Comparison of ENCODE assay signal across 7 cellular contexts in genomic region chr15:93232840-93233239, GRCh38.
"Had no signal": no experiment of that assay in that cellular context is flagged by ENCODE, and none has a peak within 500 bp of the region (broad histone marks: within the 10 kb centered on the region; RNA-seq: fewer than 3 reads in every experiment).

No MANE protein-coding gene starts in this region.

- H3K4me2 ChIP-seq: KMS-11 had no signal

- DNase-seq: GM23248, GOT3, H9, HCEC 1CT, IMR-90, KBM-7 had no signal

- H3K27ac Mint-ChIP-seq: H9 had no signal

- H3K9ac ChIP-seq: GM23248, KMS-11 had no signal

- H3K27ac ChIP-seq: GM23248, KMS-11 had no signal

- H3K4me3 ChIP-seq: GM23248 had no signal

- H3K4me3 Mint-ChIP-seq: H9 had no signal

- H2AFZ ChIP-seq: GM23248 had no signal
